17 cellular contexts compared by ENCODE assay signal in genomic region chr4:127668770-127669169, GRCh38. TPM values are rescaled to one million over a fixed set of nuclear protein-coding genes. Genes with fewer than 3 reads are reported as not detected.
DNase-seq lines count a peak whose midpoint lies in the region; ATAC-seq and TF ChIP-seq lines count a peak whose summit lies in the region.
"Had no signal": no experiment of that assay in that cellular context is flagged by ENCODE, and none has a peak within 500 bp of the region (broad histone marks: within the 10 kb centered on the region; RNA-seq: fewer than 3 reads in every experiment).

No MANE protein-coding gene starts in this region.

- H3K4me3 ChIP-seq in SK-N-MC (peak overlapping the region; percentile 19; the same call in 1 of the 2 replicates), ectodermal cell (ENCODE audit: insufficient read depth, low read depth, low read length) (no peak overlapping the region), aorta (ENCODE audit: low read length in 2 of 2) (no peak overlapping the region), PC-3 (ENCODE audit: low read length) (no peak overlapping the region), testis (no peak overlapping the region)
- H3K4me3 ChIP-seq: HAP-1 had no signal

- H3K9ac ChIP-seq in SK-N-MC (ENCODE audit: insufficient read length) (no peak overlapping the region), PC-3 (ENCODE audit: low read length) (no peak overlapping the region)

- H3K27ac Mint-ChIP-seq in neural crest cell (ENCODE audit: unreplicated experiment) = peak overlapping the region; percentile 97
- H3K27ac Mint-ChIP-seq: CD8-positive, alpha-beta memory T cell had no signal

- no peaks in the 10 kb centered on the region for H3K9me2 ChIP-seq in PC-3 (replicated peaks; ENCODE audit: low read length)

- peaks cover 24% of the 10 kb centered on the region for H3K36me3 Mint-ChIP-seq in neural crest cell (ENCODE audit: low read depth)
- H3K36me3 Mint-ChIP-seq: CD8-positive, alpha-beta memory T cell had no signal

- no peaks in the 10 kb centered on the region for H3K79me2 ChIP-seq in PC-3 (ENCODE audit: low read length)

- intact Hi-C loops in aorta (cut with DNase I) = no loop called here
- intact Hi-C loops in PC-3 (cut with micrococcal nuclease) = no loop called here
- intact Hi-C loops in testis (cut with DNase I; ENCODE audit: low total_unique reads) = no loop called here

- no peaks in the 10 kb centered on the region for H3K27me3 ChIP-seq in ectodermal cell (ENCODE audit: control insufficient read depth, insufficient read depth, low read length, poor library complexity, severe bottlenecking)
- no peaks in the 10 kb centered on the region for H3K27me3 ChIP-seq in aorta (ENCODE audit: control insufficient read depth in 1 of 2, insufficient read depth in 2 of 2, low read length in 1 of 2)
- no peaks in the 10 kb centered on the region for H3K27me3 ChIP-seq in PC-3 (ENCODE audit: low read length)
- no peaks in the 10 kb centered on the region for H3K27me3 ChIP-seq in testis

- H3K4me1 ChIP-seq in ectodermal cell (ENCODE audit: control insufficient read depth, insufficient read depth, low read length) = no peaks in the 10 kb centered on the region
- H3K4me1 ChIP-seq in aorta (ENCODE audit: control insufficient read depth in 1 of 2, insufficient read depth in 2 of 2, low read length in 2 of 2) = no peaks in the 10 kb centered on the region
- peaks cover 11% of the 10 kb centered on the region for H3K4me1 ChIP-seq in PC-3 (ENCODE audit: insufficient read depth, low read length)
- no peaks in the 10 kb centered on the region for H3K4me1 ChIP-seq in testis

- TF ChIP-seq POLR2A in testis (IDR thresholded peaks at IDR 0.05) = no peak

- H3K36me3 ChIP-seq in SK-N-MC (ENCODE audit: insufficient read depth, low read length) = peaks cover 6% of the 10 kb centered on the region
- no peaks in the 10 kb centered on the region for H3K36me3 ChIP-seq in ectodermal cell (ENCODE audit: control insufficient read depth, insufficient read depth, low read length)
- peaks cover 0 to 2% of the 10 kb centered on the region in 2 donors for H3K36me3 ChIP-seq in aorta (ENCODE audit: control insufficient read depth in 1 of 2, insufficient read depth in 2 of 2, low read length in 1 of 2)
- no peaks in the 10 kb centered on the region for H3K36me3 ChIP-seq in PC-3 (ENCODE audit: low read depth, low read length)
- no peaks in the 10 kb centered on the region for H3K36me3 ChIP-seq in testis (ENCODE audit: low read depth, missing control alignments)
- H3K36me3 ChIP-seq: HAP-1 had no signal

- H3K27me3 Mint-ChIP-seq in neural crest cell (ENCODE audit: low read depth) = no peaks in the 10 kb centered on the region

- H3F3A ChIP-seq in PC-3 (ENCODE audit: low read length, unreplicated experiment) = no peaks in the 10 kb centered on the region

- H2AFZ ChIP-seq in PC-3 (ENCODE audit: low read length) = no peak overlapping the region

- peaks cover 43% of the 10 kb centered on the region for H3K4me1 Mint-ChIP-seq in neural crest cell
- H3K4me1 Mint-ChIP-seq: CD8-positive, alpha-beta memory T cell had no signal

- CTCF ChIA-PET in PC-3 (lab: Charles Lee) = no interaction called here

- ATAC-seq in aorta (ENCODE audit: low FRiP score) (no peak), PC-3 (no peak)
- ATAC-seq: Right ventricle myocardium inferior had no signal

- H3K9me3 ChIP-seq in SK-N-MC (ENCODE audit: low read depth, low read length) = 0 out of 2 replicates have a peak, but pooled peaks cover 4% of the 10 kb centered on the region
- H3K9me3 ChIP-seq in ectodermal cell (ENCODE audit: control insufficient read depth, low read length) = no peaks in the 10 kb centered on the region
- H3K9me3 ChIP-seq in aorta (ENCODE audit: control insufficient read depth, low read length) = no peaks in the 10 kb centered on the region
- H3K9me3 ChIP-seq in PC-3 (ENCODE audit: low read length) = no peaks in the 10 kb centered on the region
- no peaks in the 10 kb centered on the region for H3K9me3 ChIP-seq in testis
- H3K9me3 ChIP-seq: HAP-1 had no signal

- WGBS in ectodermal cell, 2 experiments = no CpG with 5 or more reads among the region's 2 CpGs
- WGBS in aorta, 2 donors = 44 to 48% methylated on average over 2 of the region's 2 CpGs
- 44 to 55% methylated on average over 2 of the region's 2 CpGs for WGBS in testis, 2 donors

- BruUV-seq in PC-3 (replicated peaks; lab: Mats Ljungman, UMichigan) = no TSS peak

- H3K27ac ChIP-seq in SK-N-MC = peak overlapping the region; percentile 86
- peak overlapping the region; percentile 3 for H3K27ac ChIP-seq in ectodermal cell (ENCODE audit: insufficient read depth, low read depth, low read length, poor library complexity, severe bottlenecking)
- H3K27ac ChIP-seq in aorta (ENCODE audit: low read depth in 1 of 2, low read length in 2 of 2) = no peak overlapping the region
- no peak overlapping the region for H3K27ac ChIP-seq in PC-3 (ENCODE audit: low read length)
- H3K27ac ChIP-seq in testis = no peak overlapping the region

- no peak overlapping the region for H3K4me2 ChIP-seq in PC-3 (ENCODE audit: low read length)

- POLR2A ChIA-PET in PC-3 (lab: Charles Lee; ENCODE audit: unreplicated experiment) = no interaction called here

- peak overlapping the region; percentile 12 for H3K4me3 Mint-ChIP-seq in neural crest cell
- H3K4me3 Mint-ChIP-seq: CD8-positive, alpha-beta memory T cell had no signal

- no peaks in the 10 kb centered on the region for H3K9me3 Mint-ChIP-seq in neural crest cell
- H3K9me3 Mint-ChIP-seq: CD8-positive, alpha-beta memory T cell had no signal

- H4K20me1 ChIP-seq in PC-3 (ENCODE audit: low read length) = no peaks in the 10 kb centered on the region

- no peak for TF ChIP-seq CTCF in neural crest cell (conservative IDR thresholded peaks at IDR 0.05)
- no peak for TF ChIP-seq CTCF in PC-3 (conservative IDR thresholded peaks at IDR 0.05; ENCODE audit: low read depth, low read length)
- no peak for TF ChIP-seq CTCF in testis (IDR thresholded peaks at IDR 0.05)

- DNase-seq in SK-N-MC (ENCODE audit: low read depth, low spot score) (no peak), neural crest cell (ENCODE audit: low read depth, low spot score) (no peak), aorta (no peak), PC-3 (no peak), testis (no peak)
- no peak for DNase-seq in central memory CD4-positive, alpha-beta T cell
- DNase-seq: C1 segment of cervical spinal cord; CD8-positive, alpha-beta memory T cell; DMS79; MM.1S; NCI-H1092 treated with DMSO at 0.1 percent for 48 hours; NCI-H510A; NCI-H748 treated with DMSO at 0.1 percent for 48 hours; NK-92 treated with Interleukin-12 subunit alpha and Interleukin-12 subunit beta, amount 100 ng/mL, for 24 hours had no signal

RNA-seq across cellular contexts. Expression of gene INTU, which starts 36.0 kb away (rescaled TPM):
- 14.1 TPM for polyA plus RNA-seq in ectodermal cell (2013, experiment 1 of 4)
- polyA plus RNA-seq in ectodermal cell (2013, experiment 2 of 4) = 15.2 TPM
- 14.3 TPM for polyA plus RNA-seq in ectodermal cell (2013, experiment 3 of 4)
- 16.6 TPM for polyA plus RNA-seq in ectodermal cell (2013, experiment 4 of 4)
- total RNA-seq in neural crest cell (18.5 and 19.4 TPM in 2 replicates), aorta (10 to 100 TPM; 12.1 to 13.6 TPM), PC-3 (2014; rRNA removed) (1.1 and 1.8 TPM in 2 replicates), testis (10 to 100 TPM; 27.3 to 41.6 TPM)
- polyA plus RNA-seq in aorta (10 to 100 TPM in 1 of 2 donors, 1 to 10 TPM in 1; 2.8 to 10.9 TPM), testis (ENCODE audit: insufficient read depth, low read depth, low replicate concordance) (8.0 TPM)
- polyA plus RNA-seq: CD8-positive, alpha-beta memory T cell had no signal

Comparison
In these comparisons a context has a peak if more than half of its experiments do, and no peak if none do; other contexts are left out.
1. H3K27ac ChIP-seq: peak in SK-N-MC (single experiment) and ectodermal cell (single experiment); none in aorta (0 of 2), PC-3 (single experiment) and testis (0 of 2).